26 cellular contexts compared by ENCODE assay signal in genomic region chr1:215131291-215131690, GRCh38. TPM values are rescaled to one million over a fixed set of nuclear protein-coding genes. Genes with fewer than 3 reads are reported as not detected.
A peak's percentile ranks its signal among the peaks of the same experiment; 100 is the strongest.
DNase-seq lines count a peak whose midpoint lies in the region; ATAC-seq, FAIRE-seq and TF ChIP-seq lines count a peak whose summit lies in the region.
"Had no signal": no experiment of that assay in that cellular context is flagged by ENCODE, and none has a peak within 500 bp of the region (broad histone marks: within the 10 kb centered on the region; RNA-seq: fewer than 3 reads in every experiment).

No MANE protein-coding gene starts in this region.

- H3K36me3 ChIP-seq in SK-N-SH (replicated peaks in 1 of 2; ENCODE audit: control insufficient read depth in 1 of 2, insufficient read depth in 2 of 2, low read length in 1 of 2) (no peaks in the 10 kb centered on the region), small intestine (ENCODE audit: control insufficient read depth in 2 of 2, insufficient read depth in 2 of 2, low read length in 2 of 2) (no peaks in the 10 kb centered on the region)
- H3K36me3 ChIP-seq: BE2C; BLaER1 treated with 17β-estradiol and CSF1 and Interleukin-3, amounts not matched to agents 10 nM and 100 nM; HAP-1 had no signal

- H3K9me3 ChIP-seq in SK-N-SH, result no peaks in the 10 kb centered on the region
- no peaks in the 10 kb centered on the region for H3K9me3 ChIP-seq in small intestine (ENCODE audit: control insufficient read depth, low read depth)
- H3K9me3 ChIP-seq: A549; BE2C; BLaER1 treated with 17β-estradiol and CSF1 and Interleukin-3, amounts not matched to agents 10 nM and 100 nM; HAP-1 had no signal

- no peaks in the 10 kb centered on the region for H3K79me2 ChIP-seq in SK-N-SH (ENCODE audit: insufficient read depth)

- no peak for ATAC-seq in SK-N-SH treated with all-trans-retinoic acid at 6 μM for 48 hours
- no peak for ATAC-seq in WTC11
- ATAC-seq in HG02798 (IDR thresholded peaks at IDR 0.05; ENCODE audit: poor library complexity, unreplicated experiment), result no peak
- ATAC-seq in stimulated activated naive CD8-positive, alpha-beta T cell treated with anti-CD3 and anti-CD28 coated beads, Interleukin-15, amount 100 ng/mL, for 72 hours, result no peak

- DNase-seq in SK-N-SH (no peak), WTC11 (ENCODE audit: low spot score) (no peak), frontal cortex (ENCODE audit: low spot score in 2 of 2) (no peak), small intestine (no peak)
- DNase-seq in stimulated activated naive CD8-positive, alpha-beta T cell treated with anti-CD3 and anti-CD28 coated beads, Interleukin-15, amount 100 ng/mL, for 72 hours, result no peak
- DNase-seq in stimulated activated naive CD4-positive, alpha-beta T cell (lab: John Stamatoyannopoulos, UW), result no peak
- DNase-seq: ACHN; AML-193; BE2C; Calu3; CD4-positive, alpha-beta T cell; COR-L47; DMS53; DMS79 treated with DMSO at 0.1 percent for 48 hours; GOT3; HFFc6 had no signal

- H4K20me1 ChIP-seq in SK-N-SH (ENCODE audit: insufficient read depth), result no peaks in the 10 kb centered on the region
- H4K20me1 ChIP-seq: BLaER1 treated with 17β-estradiol and CSF1 and Interleukin-3, amounts not matched to agents 10 nM and 100 nM had no signal

- peaks cover 5% of the 10 kb centered on the region for H3K9me3 Mint-ChIP-seq in WTC11
- H3K9me3 Mint-ChIP-seq in stimulated activated naive CD8-positive, alpha-beta T cell treated with anti-CD3 and anti-CD28 coated beads, Interleukin-15, amount 100 ng/mL, for 72 hours, result no peaks in the 10 kb centered on the region
- H3K9me3 Mint-ChIP-seq: CD4-positive, alpha-beta T cell; HFFc6 had no signal

- no peaks in the 10 kb centered on the region for H3K27me3 Mint-ChIP-seq in WTC11 (ENCODE audit: low read depth)
- no peaks in the 10 kb centered on the region for H3K27me3 Mint-ChIP-seq in stimulated activated naive CD8-positive, alpha-beta T cell treated with anti-CD3 and anti-CD28 coated beads, Interleukin-15, amount 100 ng/mL, for 72 hours

- H3K27ac Mint-ChIP-seq in WTC11, result no peak overlapping the region
- H3K27ac Mint-ChIP-seq in stimulated activated naive CD8-positive, alpha-beta T cell treated with anti-CD3 and anti-CD28 coated beads, Interleukin-15, amount 100 ng/mL, for 72 hours, result no peak overlapping the region
- H3K27ac Mint-ChIP-seq: CD14-positive monocyte; CD4-positive, alpha-beta T cell; HFFc6 had no signal

- no peaks in the 10 kb centered on the region for H3K36me3 Mint-ChIP-seq in WTC11
- H3K36me3 Mint-ChIP-seq: CD14-positive monocyte had no signal

- H3K4me2 ChIP-seq in SK-N-SH, result no peak overlapping the region
- H3K4me2 ChIP-seq: BLaER1 treated with 17β-estradiol and CSF1 and Interleukin-3, amounts not matched to agents 10 nM and 100 nM had no signal

- no peak overlapping the region for H3K4me3 Mint-ChIP-seq in WTC11
- H3K4me3 Mint-ChIP-seq in stimulated activated naive CD8-positive, alpha-beta T cell treated with anti-CD3 and anti-CD28 coated beads, Interleukin-15, amount 100 ng/mL, for 72 hours, result no peak overlapping the region
- H3K4me3 Mint-ChIP-seq: CD14-positive monocyte; CD4-positive, alpha-beta T cell; HFFc6 had no signal

- no peak overlapping the region for H3K9ac ChIP-seq in SK-N-SH
- H3K9ac ChIP-seq: BLaER1 treated with 17β-estradiol and CSF1 and Interleukin-3, amounts not matched to agents 10 nM and 100 nM had no signal

- H3K4me1 ChIP-seq in SK-N-SH (ENCODE audit: control insufficient read depth in 1 of 2, insufficient read depth in 2 of 2, low read depth in 1 of 2, low read length in 1 of 2) (no peaks in the 10 kb centered on the region; a peak in 1 of 4 replicates), small intestine (ENCODE audit: control insufficient read depth in 2 of 2, insufficient read depth in 1 of 2, low read depth in 1 of 2, low read length in 1 of 2) (no peaks in the 10 kb centered on the region)
- H3K4me1 ChIP-seq: A549, BE2C, HAP-1 had no signal

- FAIRE-seq in frontal cortex (lab: Jason Lieb, UNC) (peak; percentile 95), small intestine (lab: Jason Lieb, UNC) (peak; percentile 99)
- FAIRE-seq: A549, GM12892, H54 had no signal

- H3K27me3 ChIP-seq in SK-N-SH (ENCODE audit: insufficient read depth) (no peaks in the 10 kb centered on the region), small intestine (ENCODE audit: control insufficient read depth in 2 of 2, insufficient read depth in 2 of 2, low read length in 2 of 2) (no peaks in the 10 kb centered on the region)
- H3K27me3 ChIP-seq: BE2C; BLaER1 treated with 17β-estradiol and CSF1 and Interleukin-3, amounts not matched to agents 10 nM and 100 nM had no signal

- no peak for TF ChIP-seq CTCF in SK-N-SH (IDR thresholded peaks at IDR 0.05)
- TF ChIP-seq CTCF in WTC11 (IDR thresholded peaks at IDR 0.05), result no peak

- peak overlapping the region; percentile 27; the same call in 1 of the 2 replicates for H2AFZ ChIP-seq in SK-N-SH (ENCODE audit: low read depth)

- POLR2A ChIA-PET in SK-N-SH (lab: Yijun Ruan, JAX) (no interaction called here), WTC11 (lab: Charles Lee) (no interaction called here)

- H3F3A ChIP-seq in SK-N-SH (replicated peaks; ENCODE audit: insufficient read depth), result no peaks in the 10 kb centered on the region

- no peak for TF ChIP-seq RAD21 in SK-N-SH (IDR thresholded peaks at IDR 0.05; ENCODE audit: low read length)

- H3K9me2 ChIP-seq in SK-N-SH, result no peaks in the 10 kb centered on the region

- no peak for TF ChIP-seq EP300 in SK-N-SH (IDR thresholded peaks at IDR 0.05; ENCODE audit: borderline replicate concordance in 1 of 2, low read depth in 1 of 2, low read length in 1 of 2)

- CTCF ChIA-PET in SK-N-SH (lab: Yijun Ruan, JAX) (no interaction called here), WTC11 (lab: Charles Lee) (no interaction called here)

- H3K27ac ChIP-seq in SK-N-SH (ENCODE audit: low read depth in 2 of 2, low read length in 1 of 2) (no peak overlapping the region), small intestine (ENCODE audit: low read depth in 1 of 2, low read length in 1 of 2) (no peak overlapping the region)
- H3K27ac ChIP-seq: 22Rv1; A549; BLaER1 treated with 17β-estradiol and CSF1 and Interleukin-3, amounts not matched to agents 10 nM and 100 nM had no signal

- no peak overlapping the region for H3K4me3 ChIP-seq in SK-N-SH (ENCODE audit: low read depth in 2 of 2, low read length in 1 of 2)
- H3K4me3 ChIP-seq in small intestine (ENCODE audit: low read depth in 1 of 2, low read length in 2 of 2), result no peak overlapping the region
- H3K4me3 ChIP-seq: A549; BLaER1 treated with 17β-estradiol and CSF1 and Interleukin-3, amounts not matched to agents 10 nM and 100 nM; HAP-1 had no signal

- no peaks in the 10 kb centered on the region for H3K4me1 Mint-ChIP-seq in WTC11
- no peaks in the 10 kb centered on the region for H3K4me1 Mint-ChIP-seq in stimulated activated naive CD8-positive, alpha-beta T cell treated with anti-CD3 and anti-CD28 coated beads, Interleukin-15, amount 100 ng/mL, for 72 hours
- H3K4me1 Mint-ChIP-seq: CD14-positive monocyte had no signal

TF ChIP-seq in SK-N-SH, 30 proteins besides CTCF, POLR2A, EP300 and RAD21 (continues in another document):
- TF ChIP-seq PBX3 (IDR thresholded peaks at IDR 0.05), result no peak

TF ChIP-seq in SK-N-SH treated with all-trans-retinoic acid at 6 μM for 48 hours, 23 proteins besides CTCF, POLR2A, EP300 and RAD21:
- TF ChIP-seq ZNF70 (CRISPR knock-in tag; IDR thresholded peaks at IDR 0.05) (no peak), PPARA (CRISPR knock-in tag; IDR thresholded peaks at IDR 0.05; ENCODE audit: borderline replicate concordance) (no peak), ZNF565 (CRISPR knock-in tag; conservative IDR thresholded peaks at IDR 0.05; ENCODE audit: low read depth) (no peak), ISL1 (CRISPR knock-in tag; IDR thresholded peaks at IDR 0.05) (no peak)
TF ChIP-seq in SK-N-SH treated with all-trans-retinoic acid at 6 μM for 48 hours: peak in this region for 0.

TF ChIP-seq in WTC11, 78 proteins besides CTCF, POLR2A, EP300 and RAD21 (continues in another document):
- TF ChIP-seq STAT6 (CRISPR knock-in tag; conservative IDR thresholded peaks at IDR 0.05; ENCODE audit: low read depth), result no peak
- TF ChIP-seq IRF2 (CRISPR knock-in tag; IDR thresholded peaks at IDR 0.05; ENCODE audit: borderline replicate concordance, low read depth), result no peak
- peak; percentile 91 for TF ChIP-seq HMGA2 (CRISPR knock-in tag; IDR thresholded peaks at IDR 0.05)
- no peak for TF ChIP-seq OVOL2 (CRISPR knock-in tag; IDR thresholded peaks at IDR 0.05; ENCODE audit: borderline replicate concordance)

RNA-seq across cellular contexts. Expression of gene KCNK2, which starts 48.8 kb away (rescaled TPM):
- polyA plus RNA-seq in SK-N-SH (2012; rRNA removed), result 12.2 and 16.2 TPM in 2 replicates
- 18.1 and 18.3 TPM in 2 replicates for polyA plus RNA-seq in SK-N-SH (2012; cell fraction: cytosol; rRNA removed)
- 5.1 and 9.6 TPM in 2 replicates for polyA plus RNA-seq in SK-N-SH (2012; cell fraction: nucleus; rRNA removed)
- total RNA-seq in WTC11 (2021), result 0.15 to 0.46 TPM (median 0.34 TPM) in 3 replicates
- total RNA-seq in frontal cortex, result 78.7 TPM
- polyA plus RNA-seq in small intestine, result 1 to 10 TPM in 2 of 3 donors, not detected in 1; 1.9 to 2.2 TPM
- total RNA-seq: CD4-positive, alpha-beta T cell; G401 had no signal
- polyA plus RNA-seq: CD14-positive monocyte had no signal

Comparison
In these comparisons a context has a peak if more than half of its experiments do, and no peak if none do; other contexts are left out.
1. RNA of gene KCNK2, which starts 48.8 kb away (total RNA-seq): 78.7 TPM in frontal cortex (single experiment); 0.15 to 0.46 TPM in WTC11; every median in the first group is over 10 times any median in the second.